Comparison of ENCODE assay signal across 27 cellular contexts in the genomic region with DNA sequence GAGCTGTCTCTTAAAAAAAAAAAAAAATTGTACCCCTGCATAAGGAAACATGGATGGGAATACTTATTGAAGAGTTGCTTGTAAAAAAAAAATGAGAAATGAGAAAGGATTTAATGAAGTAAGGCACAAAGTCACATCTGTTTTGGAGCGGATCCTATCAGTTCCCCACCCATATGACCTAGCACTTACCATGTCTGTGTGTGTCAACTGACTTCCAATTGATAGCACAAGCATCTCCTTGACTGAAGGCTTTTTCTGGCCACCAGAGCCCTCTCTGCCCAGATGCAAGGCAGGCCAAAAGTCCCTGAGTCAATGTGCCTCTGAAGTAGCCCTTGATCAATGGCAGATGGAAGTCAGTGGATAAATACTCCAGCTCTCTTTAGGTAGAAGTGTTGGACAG.
"Had no signal": no experiment of that assay in that cellular context is flagged by ENCODE, and none has a peak within 500 bp of the region (broad histone marks: within the 10 kb centered on the region; RNA-seq: fewer than 3 reads in every experiment).

No MANE protein-coding gene starts in this region.

- H3K9me3 ChIP-seq: SJSA1 had no signal

- H3K9me3 Mint-ChIP-seq: activated CD4-positive, alpha-beta memory T cell treated with anti-CD3 and anti-CD28 coated beads, Interleukin-2, amount 10 ng/mL, durations not matched to agents 7 days and 5 days; activated naive CD4-positive, alpha-beta T cell treated with anti-CD3 and anti-CD28 coated beads for 36 hours; activated T-helper 17 cell treated with anti-CD3 and anti-CD28 coated beads, Interleukin-2, amount 50 U/mL, for 72 hours; T-helper 1 cell treated with Interleukin-12 subunit alpha and Interleukin-12 subunit beta and Interleukin-4 antibody, amounts not matched to agents 30 μg/mL and 1 μg/mL, for 36 hours had no signal

- H3K27ac Mint-ChIP-seq: activated CD4-positive, alpha-beta memory T cell treated with anti-CD3 and anti-CD28 coated beads, Interleukin-2, amount 10 ng/mL, durations not matched to agents 7 days and 5 days; activated CD4-positive, alpha-beta T cell treated with anti-CD3 and anti-CD28 coated beads for 36 hours; activated naive CD4-positive, alpha-beta T cell treated with anti-CD3 and anti-CD28 coated beads for 36 hours; activated naive CD8-positive, alpha-beta T cell; activated T-helper 17 cell treated with anti-CD3 and anti-CD28 coated beads, Interleukin-2, amount 50 U/mL, for 72 hours; T-helper 1 cell treated with Interleukin-12 subunit alpha and Interleukin-12 subunit beta and Interleukin-4 antibody, amounts not matched to agents 30 μg/mL and 1 μg/mL, for 36 hours had no signal

- H3K4me3 Mint-ChIP-seq: activated CD4-positive, alpha-beta memory T cell treated with anti-CD3 and anti-CD28 coated beads, Interleukin-2, amount 10 ng/mL, durations not matched to agents 7 days and 5 days; activated CD4-positive, alpha-beta T cell treated with anti-CD3 and anti-CD28 coated beads for 36 hours; activated naive CD4-positive, alpha-beta T cell treated with anti-CD3 and anti-CD28 coated beads for 36 hours; activated naive CD8-positive, alpha-beta T cell; activated T-helper 17 cell treated with anti-CD3 and anti-CD28 coated beads, Interleukin-2, amount 50 U/mL, for 72 hours; T-helper 1 cell treated with Interleukin-12 subunit alpha and Interleukin-12 subunit beta and Interleukin-4 antibody, amounts not matched to agents 30 μg/mL and 1 μg/mL, for 36 hours had no signal

- H3K27me3 Mint-ChIP-seq: activated CD4-positive, alpha-beta memory T cell treated with anti-CD3 and anti-CD28 coated beads, Interleukin-2, amount 10 ng/mL, durations not matched to agents 7 days and 5 days; activated CD4-positive, alpha-beta T cell treated with anti-CD3 and anti-CD28 coated beads for 36 hours; activated naive CD8-positive, alpha-beta T cell; activated T-helper 17 cell treated with anti-CD3 and anti-CD28 coated beads, Interleukin-2, amount 50 U/mL, for 72 hours had no signal

- FAIRE-seq: astrocyte had no signal

- H3K4me3 ChIP-seq: cardiac muscle cell, SJSA1 had no signal

- H3K36me3 ChIP-seq: brain microvascular endothelial cell, cardiac muscle cell, SJSA1, WERI-Rb-1 had no signal

- DNase-seq: activated CD4-positive, alpha-beta memory T cell treated with anti-CD3 and anti-CD28 coated beads, Interleukin-2, amount 10 ng/mL, durations not matched to agents 7 days and 5 days; activated CD4-positive, alpha-beta T cell treated with anti-CD3 and anti-CD28 coated beads for 36 hours; activated CD4-positive, alpha-beta T cell treated with anti-CD3 and anti-CD28 coated beads, Interleukin-2, amount 50 U/mL, for 1 hour; activated gamma-delta T cell; activated naive CD4-positive, alpha-beta T cell treated with anti-CD3 and anti-CD28 coated beads for 36 hours; activated T-cell treated with anti-CD3 and anti-CD28 coated beads for 4 hours; activated T-cell treated with anti-CD3 and anti-CD28 coated beads, Interleukin-2, amount 50 U/mL, for 48 hours; amygdala; brain microvascular endothelial cell; Karpas-422; MM.1S; NCI-H1105; NCI-H1436; NCI-H1694 treated with DMSO at 0.1 percent for 48 hours; NCI-H2029 treated with DMSO at 0.1 percent for 48 hours; NCI-H524 treated with DMSO at 0.1 percent for 48 hours; NCI-H748 treated with DMSO at 0.1 percent for 48 hours; Right ventricle myocardium superior; RPMI8226; WERI-Rb-1 had no signal

- H3K27ac ChIP-seq: brain microvascular endothelial cell, cardiac muscle cell, SJSA1, WERI-Rb-1 had no signal

- H3K36me3 Mint-ChIP-seq: activated naive CD8-positive, alpha-beta T cell had no signal

- H3K27me3 ChIP-seq: brain microvascular endothelial cell, cardiac muscle cell, SJSA1 had no signal

- ATAC-seq: activated CD4-positive, alpha-beta T cell treated with anti-CD3 and anti-CD28 coated beads for 36 hours; activated T-helper 17 cell treated with anti-CD3 and anti-CD28 coated beads, Interleukin-2, amount 50 U/mL, for 72 hours; Panc1 had no signal

- H3K4me1 Mint-ChIP-seq: activated T-helper 17 cell treated with anti-CD3 and anti-CD28 coated beads, Interleukin-2, amount 50 U/mL, for 72 hours had no signal
